Comparison of ENCODE assay signal across 23 cellular contexts in genomic region chr5:151617841-151618710, GRCh38. TPM values are rescaled to one million over a fixed set of nuclear protein-coding genes. Genes with fewer than 3 reads are reported as not detected.
DNase-seq lines count a peak whose midpoint lies in the region; ATAC-seq and TF ChIP-seq lines count a peak whose summit lies in the region.
"Had no signal": no experiment of that assay in that cellular context is flagged by ENCODE, and none has a peak within 500 bp of the region (broad histone marks: within the 10 kb centered on the region; RNA-seq: fewer than 3 reads in every experiment).

No MANE protein-coding gene starts in this region.

- no peaks in the 10 kb centered on the region for H3K79me2 ChIP-seq in PC-9 (ENCODE audit: low read depth)

- intact Hi-C loops in PC-9 (cut with micrococcal nuclease; ENCODE audit: unreplicated experiment): loop anchor here (2.0 kb wide), 1 partner anchor 29 kb away; no protein-coding TSS in a partner anchor

- H4K20me1 ChIP-seq in PC-9 (ENCODE audit: insufficient read depth): no peaks in the 10 kb centered on the region

- H3K4me3 Mint-ChIP-seq in stimulated activated effector memory CD8-positive, alpha-beta T cell treated with anti-CD3 and anti-CD28 coated beads, Interleukin-12 subunit alpha, Interleukin-12 subunit beta, amount 100 ng/mL, for 72 hours: no peak overlapping the region
- H3K4me3 Mint-ChIP-seq: activated naive CD8-positive, alpha-beta T cell treated with anti-CD3 and anti-CD28 coated beads, Interleukin-2, amount 10 ng/mL, durations not matched to agents 7 days and 5 days had no signal

- H3K27ac Mint-ChIP-seq in stimulated activated effector memory CD8-positive, alpha-beta T cell treated with anti-CD3 and anti-CD28 coated beads, Interleukin-12 subunit alpha, Interleukin-12 subunit beta, amount 100 ng/mL, for 72 hours: no peak overlapping the region
- H3K27ac Mint-ChIP-seq: activated naive CD8-positive, alpha-beta T cell treated with anti-CD3 and anti-CD28 coated beads, Interleukin-2, amount 10 ng/mL, durations not matched to agents 7 days and 5 days; activated T-helper 2 cell treated with anti-CD3 and anti-CD28 coated beads, Interferon-gamma antibody, Interleukin-2, Interleukin-4, amounts not matched to agents 10 μg/mL and 5 μg/mL and 100 μg/mL, durations not matched to agents 14 hours and 24 hours and 36 hours had no signal

- no peaks in the 10 kb centered on the region for H3K36me3 ChIP-seq in PC-9 (ENCODE audit: low read depth)
- H3K36me3 ChIP-seq: HAP-1, spleen had no signal

- no peaks in the 10 kb centered on the region for H3K9me3 Mint-ChIP-seq in stimulated activated effector memory CD8-positive, alpha-beta T cell treated with anti-CD3 and anti-CD28 coated beads, Interleukin-12 subunit alpha, Interleukin-12 subunit beta, amount 100 ng/mL, for 72 hours
- H3K9me3 Mint-ChIP-seq: activated naive CD8-positive, alpha-beta T cell treated with anti-CD3 and anti-CD28 coated beads, Interleukin-2, amount 10 ng/mL, durations not matched to agents 7 days and 5 days; activated T-helper 2 cell treated with anti-CD3 and anti-CD28 coated beads, Interferon-gamma antibody, Interleukin-2, Interleukin-4, amounts not matched to agents 10 μg/mL and 5 μg/mL and 100 μg/mL, durations not matched to agents 14 hours and 24 hours and 36 hours had no signal

- POLR2A ChIA-PET in PC-9 (lab: Charles Lee; ENCODE audit: unreplicated experiment): interaction anchor here (0.6 to 1.1 kb wide), 3 partner anchors 13 to 171 kb away, joined by 3 to 5 read pairs (median 4); partner anchors contain the start of genes G3BP1 and SLC36A1

- no peaks in the 10 kb centered on the region for H3K9me3 ChIP-seq in PC-9 (ENCODE audit: insufficient read depth, low read depth)
- H3K9me3 ChIP-seq: HAP-1, spleen had no signal

- CTCF ChIA-PET in PC-9 (lab: Charles Lee): interaction anchor here (1.2 kb wide), 1 partner anchor 34 kb away, joined by 4 read pairs; no protein-coding TSS in a partner anchor

- H3K4me1 Mint-ChIP-seq in stimulated activated effector memory CD8-positive, alpha-beta T cell treated with anti-CD3 and anti-CD28 coated beads, Interleukin-12 subunit alpha, Interleukin-12 subunit beta, amount 100 ng/mL, for 72 hours: peaks cover 21% of the 10 kb centered on the region

- no peak overlapping the region for H3K4me3 ChIP-seq in PC-9
- H3K4me3 ChIP-seq: HAP-1, SK-N-MC, spleen had no signal

- no peaks in the 10 kb centered on the region for H3K36me3 Mint-ChIP-seq in stimulated activated effector memory CD8-positive, alpha-beta T cell treated with anti-CD3 and anti-CD28 coated beads, Interleukin-12 subunit alpha, Interleukin-12 subunit beta, amount 100 ng/mL, for 72 hours
- H3K36me3 Mint-ChIP-seq: activated naive CD8-positive, alpha-beta T cell treated with anti-CD3 and anti-CD28 coated beads, Interleukin-2, amount 10 ng/mL, durations not matched to agents 7 days and 5 days had no signal

- peaks cover 34% of the 10 kb centered on the region for H3F3A ChIP-seq in PC-9 (ENCODE audit: insufficient read depth, low read depth)

- TF ChIP-seq CTCF in PC-9 (conservative IDR thresholded peaks at IDR 0.05) (no peak), foreskin keratinocyte (conservative IDR thresholded peaks at IDR 0.05) (no peak)

- ATAC-seq in foreskin keratinocyte (peak; percentile 22), GM18520 (IDR thresholded peaks at IDR 0.05; ENCODE audit: unreplicated experiment) (no peak)
- ATAC-seq in stimulated activated effector memory CD8-positive, alpha-beta T cell treated with anti-CD3 and anti-CD28 coated beads, Interleukin-12 subunit alpha, Interleukin-12 subunit beta, amount 100 ng/mL, for 72 hours: peak; percentile 38
- ATAC-seq: stimulated activated naive CD8-positive, alpha-beta T cell treated with anti-CD3 and anti-CD28 coated beads, Interleukin-15, Interleukin-2, amounts not matched to agents 100 U/mL and 50 U/mL, for 24 hours had no signal

- H3K27ac ChIP-seq in PC-9 (peak overlapping the region; percentile 25), foreskin keratinocyte (peak overlapping the region; percentile 98)
- H3K27ac ChIP-seq: KMS-11, SK-N-MC, spleen had no signal

- H3K9me2 ChIP-seq in PC-9 (ENCODE audit: insufficient read depth): no peaks in the 10 kb centered on the region

- DNase-seq in NCI-H748 (lab: John Stamatoyannopoulos, UW; ENCODE audit: unreplicated experiment) (peak; percentile 10), NCI-H748 treated with DMSO at 0.1 percent for 48 hours (lab: John Stamatoyannopoulos, UW) (no peak), PC-9 (peak in 1 of 2 experiments; percentile 97), foreskin keratinocyte (peak; percentile 73 to 90)
- no peak for DNase-seq in stimulated activated effector memory CD8-positive, alpha-beta T cell treated with anti-CD3 and anti-CD28 coated beads, Interleukin-12 subunit alpha, Interleukin-12 subunit beta, amount 100 ng/mL, for 72 hours (ENCODE audit: low spot score in 2 of 2)
- DNase-seq in stimulated activated CD4-positive, alpha-beta T cell treated with anti-CD3 and anti-CD28 coated beads, Interleukin-4, amount 100 ng/mL, for 1 hour: no peak
- no peak for DNase-seq in activated CD4-positive, alpha-beta T cell treated with anti-CD3 and anti-CD28 coated beads for 48 hours
- DNase-seq: activated CD4-positive, alpha-beta T cell treated with anti-CD3 and anti-CD28 coated beads, Interleukin-2, amount 50 U/mL, for 1 hour; activated naive CD8-positive, alpha-beta T cell treated with anti-CD3 and anti-CD28 coated beads, Interleukin-2, amount 10 ng/mL, durations not matched to agents 7 days and 5 days; effector memory CD4-positive, alpha-beta T cell; NCI-H1048; NCI-H187 treated with DMSO at 0.1 percent for 48 hours; NCI-H226; spleen; stimulated activated CD4-positive, alpha-beta T cell treated with anti-CD3 and anti-CD28 coated beads, Interleukin-4, amount 100 ng/mL, for 24 hours; stimulated activated naive CD8-positive, alpha-beta T cell treated with anti-CD3 and anti-CD28 coated beads, Interleukin-15, Interleukin-2, amounts not matched to agents 100 U/mL and 50 U/mL, for 24 hours; T-helper 2 cell had no signal

- H3K4me1 ChIP-seq in PC-9 (replicated peaks; ENCODE audit: insufficient read depth) (peaks cover 76% of the 10 kb centered on the region), foreskin keratinocyte (peaks cover 78% of the 10 kb centered on the region)
- H3K4me1 ChIP-seq: HAP-1 had no signal

- H3K4me2 ChIP-seq in PC-9: peak overlapping the region; percentile 30; the same call in 1 of the 2 replicates
- H3K4me2 ChIP-seq: KMS-11 had no signal

- TSS peak; percentile 14 for BruUV-seq in PC-9 (replicated peaks; lab: Mats Ljungman, UMichigan)

- H3K27me3 ChIP-seq in PC-9 (ENCODE audit: insufficient read depth, low read depth) (peaks cover 17% of the 10 kb centered on the region; the same call in 1 of the 2 replicates), foreskin keratinocyte (no peaks in the 10 kb centered on the region)

- H2AFZ ChIP-seq in PC-9: no peak overlapping the region

RNA-seq across cellular contexts. Expression of gene FAT2, which starts 26.9 kb away (rescaled TPM):
- 0.28 and 0.48 TPM in 2 replicates for total RNA-seq in PC-9 (2021)
- 85.9 and 95.1 TPM in 2 replicates for total RNA-seq in foreskin keratinocyte
- 26.4 and 26.8 TPM in 2 replicates for polyA plus RNA-seq in foreskin keratinocyte
- total RNA-seq: activated naive CD8-positive, alpha-beta T cell treated with anti-CD3 and anti-CD28 coated beads, Interleukin-2, amount 10 ng/mL, durations not matched to agents 7 days and 5 days had no signal
- polyA plus RNA-seq: BJ had no signal

Comparison
In these comparisons a context has a peak if more than half of its experiments do, and no peak if none do; other contexts are left out.
1. DNase-seq: peak in NCI-H748 (single experiment) and foreskin keratinocyte (2 of 2); none in NCI-H748 treated with DMSO at 0.1 percent for 48 hours (single experiment), stimulated activated effector memory CD8-positive, alpha-beta T cell treated with anti-CD3 and anti-CD28 coated beads, Interleukin-12 subunit alpha, Interleukin-12 subunit beta, amount 100 ng/mL, for 72 hours (0 of 2), stimulated activated CD4-positive, alpha-beta T cell treated with anti-CD3 and anti-CD28 coated beads, Interleukin-4, amount 100 ng/mL, for 1 hour (single experiment) and activated CD4-positive, alpha-beta T cell treated with anti-CD3 and anti-CD28 coated beads for 48 hours (single experiment).
2. RNA of gene FAT2, which starts 26.9 kb away (total RNA-seq): 85.9 to 95.1 TPM in foreskin keratinocyte; 0.28 to 0.48 TPM in PC-9; every median in the first group is over 10 times any median in the second.